In the genomic region with DNA sequence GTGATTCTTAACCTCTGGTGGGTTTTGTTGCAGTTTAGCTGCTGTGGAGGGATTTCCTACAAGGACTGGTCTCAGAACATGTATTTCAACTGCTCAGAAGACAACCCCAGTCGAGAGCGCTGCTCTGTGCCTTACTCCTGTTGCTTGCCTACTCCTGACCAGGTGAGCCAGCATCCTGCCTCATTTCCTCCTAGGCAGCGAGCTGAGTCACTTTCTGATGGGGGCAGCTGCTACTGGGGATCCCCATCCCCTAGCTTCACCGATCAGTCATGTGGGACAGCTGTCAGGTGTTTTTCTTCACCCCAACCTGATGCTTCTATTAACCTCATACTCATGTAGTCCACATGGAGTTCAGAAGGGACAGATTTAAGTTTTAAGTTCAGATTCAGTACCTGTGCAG, we compare ENCODE assay signal across 1 cellular context.
A peak's percentile ranks its signal among the peaks of the same experiment; 100 is the strongest.
TF ChIP-seq lines count a peak whose summit lies in the region.

No MANE protein-coding gene starts in this region.

TF ChIP-seq in GM12878, 131 proteins besides CTCF, POLR2A, EP300 and RAD21 (continued from another document and continues in another):
- TF ChIP-seq ZBTB4 (CRISPR knock-in tag; IDR thresholded peaks at IDR 0.05) (no peak), TARDBP (IDR thresholded peaks at IDR 0.05; ENCODE audit: borderline replicate concordance) (no peak), LARP7 (IDR thresholded peaks at IDR 0.05) (no peak), USF1 (IDR thresholded peaks at IDR 0.05; ENCODE audit: borderline replicate concordance, extremely low read length, insufficient read depth, low read depth, low read length) (peak; percentile 40), ZNF592 (IDR thresholded peaks at IDR 0.05) (no peak), BMI1 (IDR thresholded peaks at IDR 0.05; ENCODE audit: borderline replicate concordance) (no peak), JUNB (IDR thresholded peaks at IDR 0.05) (peak; percentile 64), PKNOX1 (IDR thresholded peaks at IDR 0.05) (peak; percentile 62), RB1 (IDR thresholded peaks at IDR 0.05; ENCODE audit: borderline replicate concordance) (no peak), KAT2A (conservative IDR thresholded peaks at IDR 0.05; ENCODE audit: control insufficient read depth, low read depth, low read length) (no peak), SIX5 (IDR thresholded peaks at IDR 0.05; ENCODE audit: low read depth, low read length, severe bottlenecking) (no peak), CBFB (IDR thresholded peaks at IDR 0.05; ENCODE audit: low read depth) (no peak), TAF1 (IDR thresholded peaks at IDR 0.05; ENCODE audit: borderline replicate concordance, low read depth, low read length) (0 out of 2 replicates have a peak, but pooled peaks have one; percentile 4), ATF3 (IDR thresholded peaks at IDR 0.05; ENCODE audit: borderline replicate concordance, extremely low read depth, low read depth, low read length) (no peak), TBL1XR1 (IDR thresholded peaks at IDR 0.05; ENCODE audit: low read depth, low read length) (no peak), ZNF24 (IDR thresholded peaks at IDR 0.05) (no peak), IRF5 (IDR thresholded peaks at IDR 0.05; ENCODE audit: borderline replicate concordance) (no peak), CHD4 (IDR thresholded peaks at IDR 0.05) (no peak), ZNF384 (IDR thresholded peaks at IDR 0.05; ENCODE audit: borderline replicate concordance, low read depth, low read length) (no peak), BRCA1 (IDR thresholded peaks at IDR 0.05; ENCODE audit: low read depth, low read length) (no peak), TCF7 (IDR thresholded peaks at IDR 0.05; ENCODE audit: borderline replicate concordance) (no peak), ATF2 (IDR thresholded peaks at IDR 0.05; ENCODE audit: low read length) (peak; percentile 50; the same call in 1 of the 2 replicates), YY1 (IDR thresholded peaks at IDR 0.05; ENCODE audit: low read depth, low read length) (no peak), NRF1 (conservative IDR thresholded peaks at IDR 0.05; ENCODE audit: low read depth, low read length) (no peak), HDGF (IDR thresholded peaks at IDR 0.05) (no peak), ZBTB33 (IDR thresholded peaks at IDR 0.05) (no peak), CBX5 (IDR thresholded peaks at IDR 0.05; ENCODE audit: low read depth) (no peak)
- TF ChIP-seq, protein P1, sequence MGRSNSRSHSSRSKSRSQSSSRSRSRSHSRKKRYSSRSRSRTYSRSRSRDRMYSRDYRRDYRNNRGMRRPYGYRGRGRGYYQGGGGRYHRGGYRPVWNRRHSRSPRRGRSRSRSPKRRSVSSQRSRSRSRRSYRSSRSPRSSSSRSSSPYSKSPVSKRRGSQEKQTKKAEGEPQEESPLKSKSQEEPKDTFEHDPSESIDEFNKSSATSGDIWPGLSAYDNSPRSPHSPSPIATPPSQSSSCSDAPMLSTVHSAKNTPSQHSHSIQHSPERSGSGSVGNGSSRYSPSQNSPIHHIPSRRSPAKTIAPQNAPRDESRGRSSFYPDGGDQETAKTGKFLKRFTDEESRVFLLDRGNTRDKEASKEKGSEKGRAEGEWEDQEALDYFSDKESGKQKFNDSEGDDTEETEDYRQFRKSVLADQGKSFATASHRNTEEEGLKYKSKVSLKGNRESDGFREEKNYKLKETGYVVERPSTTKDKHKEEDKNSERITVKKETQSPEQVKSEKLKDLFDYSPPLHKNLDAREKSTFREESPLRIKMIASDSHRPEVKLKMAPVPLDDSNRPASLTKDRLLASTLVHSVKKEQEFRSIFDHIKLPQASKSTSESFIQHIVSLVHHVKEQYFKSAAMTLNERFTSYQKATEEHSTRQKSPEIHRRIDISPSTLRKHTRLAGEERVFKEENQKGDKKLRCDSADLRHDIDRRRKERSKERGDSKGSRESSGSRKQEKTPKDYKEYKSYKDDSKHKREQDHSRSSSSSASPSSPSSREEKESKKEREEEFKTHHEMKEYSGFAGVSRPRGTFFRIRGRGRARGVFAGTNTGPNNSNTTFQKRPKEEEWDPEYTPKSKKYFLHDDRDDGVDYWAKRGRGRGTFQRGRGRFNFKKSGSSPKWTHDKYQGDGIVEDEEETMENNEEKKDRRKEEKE (IDR thresholded peaks at IDR 0.05), result no peak
- TF ChIP-seq, protein P2, sequence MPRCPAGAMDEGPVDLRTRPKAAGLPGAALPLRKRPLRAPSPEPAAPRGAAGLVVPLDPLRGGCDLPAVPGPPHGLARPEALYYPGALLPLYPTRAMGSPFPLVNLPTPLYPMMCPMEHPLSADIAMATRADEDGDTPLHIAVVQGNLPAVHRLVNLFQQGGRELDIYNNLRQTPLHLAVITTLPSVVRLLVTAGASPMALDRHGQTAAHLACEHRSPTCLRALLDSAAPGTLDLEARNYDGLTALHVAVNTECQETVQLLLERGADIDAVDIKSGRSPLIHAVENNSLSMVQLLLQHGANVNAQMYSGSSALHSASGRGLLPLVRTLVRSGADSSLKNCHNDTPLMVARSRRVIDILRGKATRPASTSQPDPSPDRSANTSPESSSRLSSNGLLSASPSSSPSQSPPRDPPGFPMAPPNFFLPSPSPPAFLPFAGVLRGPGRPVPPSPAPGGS (IDR thresholded peaks at IDR 0.05; ENCODE audit: borderline replicate concordance, insufficient read depth, low read depth, low read length, poor library complexity, severe bottlenecking), result peak; percentile 44
- TF ChIP-seq, protein P3, sequence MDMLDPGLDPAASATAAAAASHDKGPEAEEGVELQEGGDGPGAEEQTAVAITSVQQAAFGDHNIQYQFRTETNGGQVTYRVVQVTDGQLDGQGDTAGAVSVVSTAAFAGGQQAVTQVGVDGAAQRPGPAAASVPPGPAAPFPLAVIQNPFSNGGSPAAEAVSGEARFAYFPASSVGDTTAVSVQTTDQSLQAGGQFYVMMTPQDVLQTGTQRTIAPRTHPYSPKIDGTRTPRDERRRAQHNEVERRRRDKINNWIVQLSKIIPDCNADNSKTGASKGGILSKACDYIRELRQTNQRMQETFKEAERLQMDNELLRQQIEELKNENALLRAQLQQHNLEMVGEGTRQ (IDR thresholded peaks at IDR 0.05; ENCODE audit: borderline replicate concordance, low read depth, low read length), result peak; percentile 34; the same call in 1 of the 2 replicates
